18 cellular contexts compared by ENCODE assay signal in the genomic region with DNA sequence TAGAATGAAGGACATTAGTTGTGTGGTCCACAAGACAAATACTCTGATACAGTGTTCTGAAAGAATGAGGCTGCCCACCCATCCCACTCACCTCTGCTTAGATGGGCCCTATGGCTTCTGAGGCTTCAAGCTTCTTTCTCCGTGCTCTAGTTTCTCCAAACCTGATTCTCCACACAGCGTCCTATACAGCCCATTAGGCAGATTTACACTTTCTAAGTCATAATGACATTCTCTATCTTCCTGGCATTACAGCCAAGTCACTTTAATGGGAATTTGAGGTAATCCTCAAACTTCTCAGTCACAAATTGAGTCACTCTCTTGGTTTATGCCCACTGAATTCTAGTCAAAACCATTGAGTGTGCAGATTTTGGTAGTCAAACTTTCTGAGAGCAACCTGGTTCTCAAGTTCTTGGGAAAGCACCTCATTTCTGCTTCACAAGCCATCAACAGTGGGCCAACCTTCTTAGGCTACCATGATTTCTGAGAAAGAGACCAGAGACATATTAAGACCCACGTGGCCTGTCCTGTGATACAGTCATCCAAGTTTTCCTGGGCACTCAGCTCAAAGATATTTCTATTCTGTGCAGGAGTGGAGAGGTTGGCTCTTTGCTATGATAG.
"Had no signal": no experiment of that assay in that cellular context is flagged by ENCODE, and none has a peak within 500 bp of the region (broad histone marks: within the 10 kb centered on the region; RNA-seq: fewer than 3 reads in every experiment).

No MANE protein-coding gene starts in this region.

- H3K27me3 ChIP-seq: gastroesophageal sphincter, right atrium auricular region, sigmoid colon had no signal

- H3K27ac Mint-ChIP-seq: dendritic cell treated with granulocyte-macrophage colony-stimulating factor and Interleukin-4, amounts not matched to agents 40 ng/mL and 50 ng/mL, for 4 days had no signal

- H3K27ac ChIP-seq: esophagus squamous epithelium, gastroesophageal sphincter, left ventricle myocardium inferior, lower lobe of right lung, neutrophil, right atrium auricular region, sigmoid colon had no signal

- H3K4me3 ChIP-seq: esophagus squamous epithelium, gastroesophageal sphincter, left ventricle myocardium inferior, lower lobe of right lung, right atrium auricular region, sigmoid colon, skin epidermis had no signal

- H3K4me3 Mint-ChIP-seq: dendritic cell treated with granulocyte-macrophage colony-stimulating factor and Interleukin-4, amounts not matched to agents 40 ng/mL and 50 ng/mL, for 4 days; immature natural killer cell; naive thymus-derived CD8-positive, alpha-beta T cell had no signal

- H3K36me3 Mint-ChIP-seq: immature natural killer cell; naive thymus-derived CD8-positive, alpha-beta T cell had no signal

- H3K9me3 Mint-ChIP-seq: dendritic cell treated with granulocyte-macrophage colony-stimulating factor and Interleukin-4, amounts not matched to agents 40 ng/mL and 50 ng/mL, for 4 days; naive thymus-derived CD8-positive, alpha-beta T cell had no signal

- H3K36me3 ChIP-seq: esophagus squamous epithelium, gastroesophageal sphincter, left ventricle myocardium inferior, lower lobe of right lung, neutrophil, right atrium auricular region, sigmoid colon had no signal

- H3K9me3 ChIP-seq: esophagus squamous epithelium, gastroesophageal sphincter, left ventricle myocardium inferior, lower lobe of right lung, neutrophil, right atrium auricular region, sigmoid colon had no signal

- DNase-seq: esophagus squamous epithelium; foreskin fibroblast; glutamatergic neuron; immature natural killer cell; left ventricle myocardium inferior; lower lobe of right lung; mesenchymal stem cell; naive thymus-derived CD8-positive, alpha-beta T cell; sigmoid colon; stimulated activated CD4-positive, alpha-beta T cell treated with anti-CD3 and anti-CD28 coated beads, Interleukin-2, amount 100 ng/mL, for 24 hours; stimulated activated CD4-positive, alpha-beta T cell treated with anti-CD3 and anti-CD28 coated beads, Interleukin-4, amount 100 ng/mL, for 4 hours; stimulated activated naive CD4-positive, alpha-beta T cell treated with Interleukin-2 at 50 U/mL for 16 hours; trophoblast cell had no signal

- ATAC-seq: gastroesophageal sphincter; lower lobe of right lung; naive thymus-derived CD8-positive, alpha-beta T cell had no signal
